11 cellular contexts compared by ENCODE assay signal in the genomic region with DNA sequence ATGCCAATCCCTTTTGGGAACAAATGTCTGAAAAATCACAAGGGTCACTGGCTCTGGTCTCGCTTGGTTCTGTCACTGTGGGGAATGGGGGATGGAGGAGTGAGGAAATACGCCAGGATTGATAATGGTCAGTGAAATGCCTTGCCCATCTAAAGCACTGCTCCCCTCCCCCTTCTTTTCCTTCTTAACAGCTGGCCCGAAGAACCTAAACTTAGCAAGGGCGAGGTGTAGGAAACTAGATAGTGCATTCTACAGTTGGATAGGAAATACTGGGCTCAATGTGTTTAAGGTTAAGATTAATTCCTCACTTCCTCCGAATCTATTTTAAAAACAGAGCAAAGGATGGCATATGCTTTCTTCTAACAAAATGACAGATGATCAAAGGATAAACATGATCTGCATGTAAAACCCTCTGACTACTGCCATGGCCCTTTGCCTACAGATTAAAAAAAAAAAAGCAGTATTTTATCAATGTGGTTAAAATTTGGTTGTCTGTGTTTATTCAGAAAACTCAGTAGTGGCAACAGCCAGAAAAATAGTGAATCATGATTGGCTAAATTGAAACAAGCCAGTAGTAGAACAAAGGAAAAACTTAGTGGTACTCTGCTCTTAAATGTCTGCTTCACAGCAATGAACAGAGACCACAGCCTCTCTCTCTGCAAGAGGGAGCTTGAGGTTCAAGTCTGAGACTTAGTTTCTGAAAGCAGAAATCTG.
DNase-seq lines count a peak whose midpoint lies in the region; ATAC-seq, FAIRE-seq and TF ChIP-seq lines count a peak whose summit lies in the region.
"Had no signal": no experiment of that assay in that cellular context is flagged by ENCODE, and none has a peak within 500 bp of the region (broad histone marks: within the 10 kb centered on the region; RNA-seq: fewer than 3 reads in every experiment).

No MANE protein-coding gene starts in this region.

- intact Hi-C loops in activated T-helper 2 cell treated with anti-CD3 and anti-CD28 coated beads, Interferon-gamma antibody, Interleukin-2, Interleukin-4, amounts not matched to agents 10 μg/mL and 5 μg/mL and 100 μg/mL, durations not matched to agents 14 hours and 24 hours and 36 hours (cut with micrococcal nuclease) = loop anchor here (1.0 to 2.0 kb wide), 4 partner anchors 9 to 116 kb away; a partner anchor contains a TSS
- intact Hi-C loops in HepG2 (cut with micrococcal nuclease; ENCODE audit: unreplicated experiment) = loop anchor here (5.0 kb wide), 1 partner anchor 146 kb away; no protein-coding TSS in a partner anchor
- intact Hi-C loops in ascending aorta (cut with DNase I) = no loop called here

- DNase-seq in activated CD4-positive, alpha-beta T cell treated with anti-CD3 and anti-CD28 coated beads, Interleukin-2, amount 10 ng/mL, durations not matched to agents 7 days and 5 days = no peak
- DNase-seq in activated CD4-positive, alpha-beta T cell treated with anti-CD3 and anti-CD28 coated beads for 1 hour = no peak
- no peak for DNase-seq in activated T-helper 2 cell treated with anti-CD3 and anti-CD28 coated beads, Interferon-gamma antibody, Interleukin-2, Interleukin-4, amounts not matched to agents 10 μg/mL and 5 μg/mL and 100 μg/mL, durations not matched to agents 14 hours and 24 hours and 36 hours (ENCODE audit: low spot score)
- DNase-seq in HepG2 (ENCODE audit: low spot score) (no peak), putamen (ENCODE audit: low spot score) (no peak), ascending aorta (ENCODE audit: low spot score in 2 of 2) (no peak), NCI-H1930 (lab: John Stamatoyannopoulos, UW) (no peak)
- DNase-seq: NCI-H2081 treated with DMSO at 0.1 percent for 48 hours had no signal

- H4K20me1 ChIP-seq in HepG2 (ENCODE audit: insufficient read depth, low read length) = no peaks in the 10 kb centered on the region

- no peak for TF ChIP-seq CTCF in HepG2 (CRISPR knock-in tag; IDR thresholded peaks at IDR 0.05)
- TF ChIP-seq CTCF in ascending aorta (IDR thresholded peaks at IDR 0.05) = no peak

- peak overlapping the region; percentile 62 for H3K4me2 ChIP-seq in HepG2 (ENCODE audit: low read depth, low read length)

- H3K36me3 Mint-ChIP-seq in activated CD4-positive, alpha-beta T cell treated with anti-CD3 and anti-CD28 coated beads, Interleukin-2, amount 10 ng/mL, durations not matched to agents 7 days and 5 days (ENCODE audit: low read depth) = peaks cover 3% of the 10 kb centered on the region
- no peaks in the 10 kb centered on the region for H3K36me3 Mint-ChIP-seq in activated T-helper 2 cell treated with anti-CD3 and anti-CD28 coated beads, Interferon-gamma antibody, Interleukin-2, Interleukin-4, amounts not matched to agents 10 μg/mL and 5 μg/mL and 100 μg/mL, durations not matched to agents 14 hours and 24 hours and 36 hours (ENCODE audit: low read depth)

- no peak for TF ChIP-seq EP300 in HepG2 (IDR thresholded peaks at IDR 0.05; ENCODE audit: low read depth in 2 of 2, low read length in 2 of 2)
- TF ChIP-seq EP300 in HepG2 (CRISPR knock-in tag; IDR thresholded peaks at IDR 0.05; ENCODE audit: borderline replicate concordance) = no peak

- H3K4me3 Mint-ChIP-seq in activated CD4-positive, alpha-beta T cell treated with anti-CD3 and anti-CD28 coated beads, Interleukin-2, amount 10 ng/mL, durations not matched to agents 7 days and 5 days = peak overlapping the region; percentile 4
- no peak overlapping the region for H3K4me3 Mint-ChIP-seq in activated T-helper 2 cell treated with anti-CD3 and anti-CD28 coated beads, Interferon-gamma antibody, Interleukin-2, Interleukin-4, amounts not matched to agents 10 μg/mL and 5 μg/mL and 100 μg/mL, durations not matched to agents 14 hours and 24 hours and 36 hours (ENCODE audit: low read depth)

- H3K4me3 ChIP-seq in HepG2 (replicated peaks in 1 of 3; ENCODE audit: insufficient read depth in 1 of 3, low read depth in 2 of 3, low read length in 3 of 3) = no peak overlapping the region
- peak overlapping the region in 3 of 5 donors; percentile 1 to 33 (median 14) for H3K4me3 ChIP-seq in subcutaneous abdominal adipose tissue (ENCODE audit: low read depth in 1 of 5, low read length in 5 of 5)
- H3K4me3 ChIP-seq in ascending aorta = no peak overlapping the region
- H3K4me3 ChIP-seq: SK-N-MC had no signal

- H3K79me2 ChIP-seq in HepG2 (ENCODE audit: insufficient read depth, low read length) = no peaks in the 10 kb centered on the region

- in situ Hi-C loops in HepG2 (cut with HindIII; ENCODE audit: extremely low pct_ligation_motif_present, low pct_unique_long_range_greater_than_20kb) = no loop called here

- no peak overlapping the region for H2AFZ ChIP-seq in HepG2 (ENCODE audit: low read length)

- H3K4me1 Mint-ChIP-seq in activated CD4-positive, alpha-beta T cell treated with anti-CD3 and anti-CD28 coated beads, Interleukin-2, amount 10 ng/mL, durations not matched to agents 7 days and 5 days = no peaks in the 10 kb centered on the region
- H3K4me1 Mint-ChIP-seq in activated T-helper 2 cell treated with anti-CD3 and anti-CD28 coated beads, Interferon-gamma antibody, Interleukin-2, Interleukin-4, amounts not matched to agents 10 μg/mL and 5 μg/mL and 100 μg/mL, durations not matched to agents 14 hours and 24 hours and 36 hours (ENCODE audit: low read depth) = peaks cover 4% of the 10 kb centered on the region

- no peaks in the 10 kb centered on the region for H3K27me3 Mint-ChIP-seq in activated CD4-positive, alpha-beta T cell treated with anti-CD3 and anti-CD28 coated beads, Interleukin-2, amount 10 ng/mL, durations not matched to agents 7 days and 5 days
- peaks cover 6% of the 10 kb centered on the region for H3K27me3 Mint-ChIP-seq in activated T-helper 2 cell treated with anti-CD3 and anti-CD28 coated beads, Interferon-gamma antibody, Interleukin-2, Interleukin-4, amounts not matched to agents 10 μg/mL and 5 μg/mL and 100 μg/mL, durations not matched to agents 14 hours and 24 hours and 36 hours (ENCODE audit: low read depth)

- H3K27ac ChIP-seq in HepG2 (ENCODE audit: extremely low read length, insufficient read depth, low read length) (no peak overlapping the region), subcutaneous abdominal adipose tissue (ENCODE audit: low read depth, low read length) (peak overlapping the region; percentile 50), ascending aorta (no peak overlapping the region)
- H3K27ac ChIP-seq: SK-N-MC had no signal

- CTCF ChIA-PET in activated CD4-positive, alpha-beta T cell treated with anti-CD3 and anti-CD28 coated beads, Interleukin-2, amount 10 ng/mL, durations not matched to agents 7 days and 5 days (lab: Charles Lee) = interaction anchor here (0.9 kb wide), 1 partner anchor 23 kb away, joined by 3 read pairs; no protein-coding TSS in a partner anchor
- CTCF ChIA-PET in HepG2 (lab: Yijun Ruan, JAX; ENCODE audit: low intra/inter-chr PET ratio, low total read pairs) = no interaction called here

- H3K36me3 ChIP-seq in HepG2 (replicated peaks in 1 of 2; ENCODE audit: control insufficient read depth in 1 of 2, insufficient read depth in 2 of 2, low read length in 2 of 2) (no peaks in the 10 kb centered on the region), subcutaneous abdominal adipose tissue (ENCODE audit: control insufficient read depth in 5 of 5, insufficient read depth in 5 of 5, low read length in 5 of 5) (no peaks in the 10 kb centered on the region), ascending aorta (no peaks in the 10 kb centered on the region)

- H3K9ac ChIP-seq in HepG2 (ENCODE audit: insufficient read depth, low read depth, low read length) = no peak overlapping the region
- peak overlapping the region in 1 of 5 donors; percentile 15 for H3K9ac ChIP-seq in subcutaneous abdominal adipose tissue (ENCODE audit: low read length in 5 of 5)

- no peaks in the 10 kb centered on the region for H3K9me3 ChIP-seq in HepG2 (ENCODE audit: low read length)
- H3K9me3 ChIP-seq in subcutaneous abdominal adipose tissue (ENCODE audit: control insufficient read depth in 5 of 5, low read length in 5 of 5) = no peaks in the 10 kb centered on the region
- H3K9me3 ChIP-seq in ascending aorta = no peaks in the 10 kb centered on the region

- peak overlapping the region; percentile 19 for H3K27ac Mint-ChIP-seq in activated CD4-positive, alpha-beta T cell treated with anti-CD3 and anti-CD28 coated beads, Interleukin-2, amount 10 ng/mL, durations not matched to agents 7 days and 5 days
- peak overlapping the region; percentile 43 for H3K27ac Mint-ChIP-seq in activated T-helper 2 cell treated with anti-CD3 and anti-CD28 coated beads, Interferon-gamma antibody, Interleukin-2, Interleukin-4, amounts not matched to agents 10 μg/mL and 5 μg/mL and 100 μg/mL, durations not matched to agents 14 hours and 24 hours and 36 hours

- WGBS in HepG2 (ENCODE audit: low lambda C conversion rate) = 83% methylated on average over 5 of the region's 5 CpGs

- peaks cover 40% of the 10 kb centered on the region for H3K4me1 ChIP-seq in HepG2 (ENCODE audit: insufficient read depth, low read length)
- peaks cover 5 to 68% (median 57%) of the 10 kb centered on the region in 5 donors for H3K4me1 ChIP-seq in subcutaneous abdominal adipose tissue (ENCODE audit: control insufficient read depth in 5 of 5, insufficient read depth in 5 of 5, low read length in 5 of 5)
- no peaks in the 10 kb centered on the region for H3K4me1 ChIP-seq in ascending aorta

- no peak for FAIRE-seq in HepG2 (lab: Jason Lieb, UNC)
- FAIRE-seq: urothelium cell line had no signal

- peaks cover 2% of the 10 kb centered on the region for H3K9me3 Mint-ChIP-seq in activated CD4-positive, alpha-beta T cell treated with anti-CD3 and anti-CD28 coated beads, Interleukin-2, amount 10 ng/mL, durations not matched to agents 7 days and 5 days
- H3K9me3 Mint-ChIP-seq in activated T-helper 2 cell treated with anti-CD3 and anti-CD28 coated beads, Interferon-gamma antibody, Interleukin-2, Interleukin-4, amounts not matched to agents 10 μg/mL and 5 μg/mL and 100 μg/mL, durations not matched to agents 14 hours and 24 hours and 36 hours = no peaks in the 10 kb centered on the region

- ATAC-seq in HepG2 = no peak

- BruUV-seq in HepG2 (replicated peaks; lab: Mats Ljungman, UMichigan) = no TSS peak

- TF ChIP-seq RAD21 in HepG2 (CRISPR knock-in tag; IDR thresholded peaks at IDR 0.05) = no peak

- TF ChIP-seq POLR2A in HepG2 (IDR thresholded peaks at IDR 0.05; ENCODE audit: insufficient read depth in 1 of 2, low read depth in 2 of 2, low read length in 2 of 2) = no peak

- POLR2A ChIA-PET in activated CD4-positive, alpha-beta T cell treated with anti-CD3 and anti-CD28 coated beads, Interleukin-2, amount 10 ng/mL, durations not matched to agents 7 days and 5 days (lab: Charles Lee) = no interaction called here
- POLR2A ChIA-PET in HepG2 (lab: Yijun Ruan, JAX) = interaction anchor here (1.3 kb wide), 1 partner anchor 17 kb away, joined by 3 read pairs; no protein-coding TSS in a partner anchor

- H3K27me3 ChIP-seq in HepG2 (ENCODE audit: control insufficient read depth in 1 of 2, insufficient read depth in 2 of 2, low read length in 2 of 2) (peaks cover 0 to 6% of the 10 kb centered on the region in 2 experiments; a peak in 2 of 5 replicates), subcutaneous abdominal adipose tissue (ENCODE audit: control insufficient read depth in 5 of 5, insufficient read depth in 4 of 5, low read length in 5 of 5) (no peaks in the 10 kb centered on the region), ascending aorta (no peaks in the 10 kb centered on the region)

Comparison
In these comparisons a context has a peak if more than half of its experiments do, and no peak if none do; other contexts are left out.
1. H3K4me3 ChIP-seq: peak in subcutaneous abdominal adipose tissue (3 of 5); none in HepG2 (0 of 3) and ascending aorta (0 of 2).